In the genomic region with DNA sequence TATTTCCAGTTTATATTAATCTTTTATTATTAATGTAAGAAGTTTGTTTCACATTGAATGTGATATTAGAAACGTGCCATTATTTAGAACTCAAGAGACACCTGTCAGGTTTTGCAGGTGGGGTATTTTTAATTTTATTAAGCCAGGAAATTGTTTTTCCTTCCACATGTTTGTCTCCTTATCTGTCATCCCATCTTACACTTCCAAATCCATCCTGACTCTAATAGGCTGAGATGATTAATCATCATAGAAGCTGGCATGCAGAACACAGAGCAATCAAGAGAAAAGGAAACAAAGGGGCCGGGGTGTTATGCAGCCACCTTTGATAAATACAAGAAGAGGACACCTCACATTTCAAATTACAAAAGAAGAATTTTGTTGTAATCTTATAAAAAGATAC, we compare ENCODE assay signal across 14 cellular contexts.
"Had no signal": no experiment of that assay in that cellular context is flagged by ENCODE, and none has a peak within 500 bp of the region (broad histone marks: within the 10 kb centered on the region; RNA-seq: fewer than 3 reads in every experiment).

No MANE protein-coding gene starts in this region.

- DNase-seq: effector CD4-positive, alpha-beta T cell; endodermal cell; foreskin melanocyte; head of caudate nucleus; kidney; mesendoderm; naive B cell; occipital lobe; pancreas; right cardiac atrium; small intestine; stimulated activated CD4-positive, alpha-beta T cell treated with anti-CD3 and anti-CD28 coated beads, Interleukin-12 subunit alpha, Interleukin-12 subunit beta, amount 100 ng/mL, for 4 hours; stimulated activated naive CD4-positive, alpha-beta T cell treated with Interleukin-2 at 50 U/mL for 16 hours had no signal

- H3K9me3 ChIP-seq: pancreas had no signal

- ATAC-seq: pancreas, right cardiac atrium had no signal

- H3K4me1 ChIP-seq: pancreas had no signal

- H3K27ac ChIP-seq: hepatocyte, pancreas had no signal

- H3K27me3 ChIP-seq: hepatocyte, pancreas had no signal

- H3K4me3 ChIP-seq: hepatocyte, pancreas had no signal

- H3K36me3 ChIP-seq: pancreas had no signal
